In genomic region chrX:150360331-150360730, GRCh38 we compare ENCODE assay signal across 24 cellular contexts. TPM values are rescaled to one million over a fixed set of nuclear protein-coding genes. Genes with fewer than 3 reads are reported as not detected.
DNase-seq lines count a peak whose midpoint lies in the region; ATAC-seq and TF ChIP-seq lines count a peak whose summit lies in the region.
"Had no signal": no experiment of that assay in that cellular context is flagged by ENCODE, and none has a peak within 500 bp of the region (broad histone marks: within the 10 kb centered on the region; RNA-seq: fewer than 3 reads in every experiment).

No MANE protein-coding gene starts in this region.

- H3K9me3 Mint-ChIP-seq in activated naive CD4-positive, alpha-beta T cell treated with anti-CD3 and anti-CD28 coated beads, Interleukin-2, amount 50 U/mL, for 24 hours, result no peaks in the 10 kb centered on the region
- H3K9me3 Mint-ChIP-seq in activated T-helper 17 cell treated with anti-CD3 and anti-CD28 coated beads, Interleukin-2, amount 50 U/mL, for 72 hours, result no peaks in the 10 kb centered on the region
- H3K9me3 Mint-ChIP-seq in immature natural killer cell, result no peaks in the 10 kb centered on the region
- H3K9me3 Mint-ChIP-seq: activated CD4-positive, alpha-beta memory T cell treated with anti-CD3 and anti-CD28 coated beads for 36 hours; CD4-positive, alpha-beta memory T cell had no signal

- peaks cover 10% of the 10 kb centered on the region for H3K79me2 ChIP-seq in osteoblast (ENCODE audit: insufficient read depth, low read length)

- ATAC-seq in activated T-helper 17 cell treated with anti-CD3 and anti-CD28 coated beads, Interleukin-2, amount 50 U/mL, for 72 hours (replicated peaks), result no peak
- ATAC-seq in HG02938 (IDR thresholded peaks at IDR 0.05; ENCODE audit: unreplicated experiment), result no peak
- ATAC-seq: A549; activated CD4-positive, CD25-positive, alpha-beta regulatory T cell treated with anti-CD3 and anti-CD28 coated beads, Interleukin-2, amount 50 U/mL, for 24 hours had no signal

- H3K4me1 Mint-ChIP-seq in activated naive CD4-positive, alpha-beta T cell treated with anti-CD3 and anti-CD28 coated beads, Interleukin-2, amount 50 U/mL, for 24 hours, result peaks cover 13% of the 10 kb centered on the region
- H3K4me1 Mint-ChIP-seq in activated T-helper 17 cell treated with anti-CD3 and anti-CD28 coated beads, Interleukin-2, amount 50 U/mL, for 72 hours, result no peaks in the 10 kb centered on the region
- H3K4me1 Mint-ChIP-seq in immature natural killer cell, result peaks cover 16 to 25% of the 10 kb centered on the region in 2 donors

- no peaks in the 10 kb centered on the region for H3K9me3 ChIP-seq in osteoblast (ENCODE audit: low read depth, low read length)
- H3K9me3 ChIP-seq: A549, tibial nerve had no signal

- no peak overlapping the region for H3K27ac ChIP-seq in osteoblast (ENCODE audit: low read depth, low read length)
- H3K27ac ChIP-seq: A549, HL-60, SK-N-MC, tibial nerve had no signal

- no peaks in the 10 kb centered on the region for H4K20me1 ChIP-seq in osteoblast (ENCODE audit: insufficient read depth, low read length)

- H3K27me3 Mint-ChIP-seq in activated naive CD4-positive, alpha-beta T cell treated with anti-CD3 and anti-CD28 coated beads, Interleukin-2, amount 50 U/mL, for 24 hours, result peaks cover 18% of the 10 kb centered on the region
- no peaks in the 10 kb centered on the region for H3K27me3 Mint-ChIP-seq in activated T-helper 17 cell treated with anti-CD3 and anti-CD28 coated beads, Interleukin-2, amount 50 U/mL, for 72 hours
- H3K27me3 Mint-ChIP-seq in immature natural killer cell (ENCODE audit: low read depth in 3 of 3), result peaks cover 11 to 14% (median 12%) of the 10 kb centered on the region in 3 donors
- H3K27me3 Mint-ChIP-seq: CD4-positive, alpha-beta memory T cell had no signal

- H3K4me3 ChIP-seq in osteoblast (ENCODE audit: insufficient read depth, low read length), result no peak overlapping the region
- H3K4me3 ChIP-seq in foreskin fibroblast (ENCODE audit: low read depth in 1 of 2, low read length in 2 of 2), result no peak overlapping the region
- H3K4me3 ChIP-seq: A549, SK-N-MC had no signal

- no peak overlapping the region for H2AFZ ChIP-seq in osteoblast (ENCODE audit: low read length)

- DNase-seq in activated naive CD4-positive, alpha-beta T cell treated with Interleukin-2 at 50 U/mL for 16 hours, result no peak
- no peak for DNase-seq in immature natural killer cell
- peak; percentile 74 for DNase-seq in osteoblast (ENCODE audit: insufficient read length, low spot score, missing footprints)
- no peak for DNase-seq in activated effector memory CD4-positive, alpha-beta T cell treated with anti-CD3 and anti-CD28 coated beads, Interleukin-2, amount 50 U/mL, for 16 hours
- DNase-seq in foreskin fibroblast, result no peak
- DNase-seq: activated T-cell treated with anti-CD3 and anti-CD28 coated beads for 4 hours; amniotic stem cell; effector CD4-positive, alpha-beta T cell; KBM-7; NCI-H1105; NCI-H1930; NCI-H524 treated with DMSO at 0.1 percent for 48 hours; nucleus accumbens; stimulated activated CD4-positive, alpha-beta T cell treated with anti-CD3 and anti-CD28 coated beads, Interleukin-4, amount 100 ng/mL, for 4 hours had no signal

- no peaks in the 10 kb centered on the region for H3K36me3 Mint-ChIP-seq in activated naive CD4-positive, alpha-beta T cell treated with anti-CD3 and anti-CD28 coated beads, Interleukin-2, amount 50 U/mL, for 24 hours
- H3K36me3 Mint-ChIP-seq in activated T-helper 17 cell treated with anti-CD3 and anti-CD28 coated beads, Interleukin-2, amount 50 U/mL, for 72 hours (ENCODE audit: low read depth), result no peaks in the 10 kb centered on the region
- no peaks in the 10 kb centered on the region for H3K36me3 Mint-ChIP-seq in immature natural killer cell
- H3K36me3 Mint-ChIP-seq: activated CD4-positive, alpha-beta memory T cell treated with anti-CD3 and anti-CD28 coated beads for 36 hours; CD4-positive, alpha-beta memory T cell had no signal

- H3K27me3 ChIP-seq in osteoblast (ENCODE audit: insufficient read depth, low read length), result no peaks in the 10 kb centered on the region
- H3K27me3 ChIP-seq: tibial nerve had no signal

- H3K36me3 ChIP-seq in osteoblast (ENCODE audit: insufficient read depth, low read length), result no peaks in the 10 kb centered on the region
- H3K36me3 ChIP-seq: tibial nerve had no signal

- H3K4me1 ChIP-seq in osteoblast (ENCODE audit: insufficient read depth, low read length), result peaks cover 5% of the 10 kb centered on the region

- TF ChIP-seq CTCF in osteoblast (IDR thresholded peaks at IDR 0.05; ENCODE audit: extremely low read depth, low read depth, low read length) (no peak), foreskin fibroblast (IDR thresholded peaks at IDR 0.05; ENCODE audit: low read depth, low read length) (no peak)

- no peak overlapping the region for H3K4me2 ChIP-seq in osteoblast (ENCODE audit: insufficient read depth, low read length)

- H3K27ac Mint-ChIP-seq in activated naive CD4-positive, alpha-beta T cell treated with anti-CD3 and anti-CD28 coated beads, Interleukin-2, amount 50 U/mL, for 24 hours, result no peak overlapping the region
- no peak overlapping the region for H3K27ac Mint-ChIP-seq in activated T-helper 17 cell treated with anti-CD3 and anti-CD28 coated beads, Interleukin-2, amount 50 U/mL, for 72 hours
- no peak overlapping the region for H3K27ac Mint-ChIP-seq in immature natural killer cell
- H3K27ac Mint-ChIP-seq: activated CD4-positive, alpha-beta memory T cell treated with anti-CD3 and anti-CD28 coated beads for 36 hours had no signal

- H3K4me3 Mint-ChIP-seq in activated naive CD4-positive, alpha-beta T cell treated with anti-CD3 and anti-CD28 coated beads, Interleukin-2, amount 50 U/mL, for 24 hours, result peak overlapping the region; percentile 23
- H3K4me3 Mint-ChIP-seq in activated T-helper 17 cell treated with anti-CD3 and anti-CD28 coated beads, Interleukin-2, amount 50 U/mL, for 72 hours, result peak overlapping the region; percentile 82
- H3K4me3 Mint-ChIP-seq in immature natural killer cell, result peak overlapping the region in 3 of 5 donors; percentile 47 to 57 (median 56)
- H3K4me3 Mint-ChIP-seq: activated CD4-positive, alpha-beta memory T cell treated with anti-CD3 and anti-CD28 coated beads for 36 hours had no signal

RNA-seq across cellular contexts. Expression of gene MAMLD1, which starts 2.8 kb away (rescaled TPM):
- 1 to 10 TPM; 1.9 to 2.1 TPM for total RNA-seq in activated T-helper 17 cell treated with anti-CD3 and anti-CD28 coated beads, Interleukin-2, amount 50 U/mL, for 72 hours
- under 1 TPM in 1 of 3 donors, not detected in 2; 0.61 TPM for polyA plus RNA-seq in immature natural killer cell
- 2.7 and 3.3 TPM in 2 replicates for total RNA-seq in osteoblast

Comparison
In these comparisons a context has a peak if more than half of its experiments do, and no peak if none do; other contexts are left out.
1. H3K4me3 Mint-ChIP-seq: peak in every context shown above with its lines; median percentile 82 in activated T-helper 17 cell treated with anti-CD3 and anti-CD28 coated beads, Interleukin-2, amount 50 U/mL, for 72 hours; 56 in immature natural killer cell; 23 in activated naive CD4-positive, alpha-beta T cell treated with anti-CD3 and anti-CD28 coated beads, Interleukin-2, amount 50 U/mL, for 24 hours.